In the genomic region with DNA sequence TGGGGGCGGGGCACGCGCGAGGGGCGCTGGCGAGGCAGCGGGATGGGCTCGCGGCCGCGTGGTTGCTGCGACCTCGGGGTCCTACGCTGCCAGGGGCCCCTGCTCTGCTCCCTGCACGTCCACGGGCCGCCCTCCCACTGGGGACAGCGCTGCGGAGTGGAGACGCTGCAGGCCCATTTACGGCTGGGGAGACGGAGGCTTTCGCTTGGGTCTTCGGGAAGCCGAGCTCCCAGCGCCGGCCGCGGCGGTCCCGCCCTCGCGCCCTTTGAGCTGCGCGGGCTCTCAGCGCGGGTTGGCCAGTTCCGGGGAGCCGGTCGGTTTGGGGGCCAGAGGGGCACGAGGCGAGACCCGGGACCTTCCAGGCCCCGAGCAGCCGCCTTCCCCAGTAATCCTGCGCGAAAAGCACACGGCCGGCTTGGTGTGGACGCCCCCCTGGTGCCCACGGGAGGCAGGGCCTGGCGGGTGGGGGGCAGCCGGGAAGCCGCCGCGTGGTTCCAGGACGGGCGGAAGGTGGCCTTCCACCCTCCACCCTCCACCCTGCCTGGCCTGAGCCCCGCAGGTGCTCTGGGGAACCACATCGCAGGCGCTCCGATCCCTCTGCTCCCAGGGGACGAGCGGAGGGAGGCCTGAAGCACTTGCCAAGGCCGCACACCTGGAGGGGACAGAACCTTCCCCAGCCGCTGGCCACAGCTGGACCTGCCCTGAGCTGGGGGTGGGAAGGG, we compare ENCODE assay signal across 8 cellular contexts. TPM values are rescaled to one million over a fixed set of nuclear protein-coding genes. Genes with fewer than 3 reads are reported as not detected.
DNase-seq lines count a peak whose midpoint lies in the region; ATAC-seq lines count a peak whose summit lies in the region.

No MANE protein-coding gene starts in this region.

- DNase-seq in ELR (ENCODE audit: low read depth): peak; percentile 65
- peak in 1 of 2 experiments; percentile 79 for DNase-seq in SJSA1 (ENCODE audit: low read depth in 1 of 2, low spot score in 2 of 2)
- peak in 1 of 9 donors; percentile 19 for DNase-seq in naive thymus-derived CD4-positive, alpha-beta T cell
- DNase-seq in NCI-H2107 (lab: John Stamatoyannopoulos, UW): no peak
- DNase-seq in EL: no peak

- no peaks in the 10 kb centered on the region for H3K27me3 Mint-ChIP-seq in naive thymus-derived CD4-positive, alpha-beta T cell

- intact Hi-C loops in naive thymus-derived CD4-positive, alpha-beta T cell (cut with micrococcal nuclease): loop anchor here (1.0 to 10.0 kb wide), 8 partner anchors 22 to 622 kb away; partner anchors contain the start of genes MORN1 (in 2 of the 2), PANK4 (in 2 of the 2) and RER1 (in 2 of the 2)

- ATAC-seq in GM19351 (IDR thresholded peaks at IDR 0.05; ENCODE audit: unreplicated experiment): peak; percentile 25
- ATAC-seq in HG03342 (IDR thresholded peaks at IDR 0.05; ENCODE audit: unreplicated experiment): peak; percentile 16
- ATAC-seq in naive thymus-derived CD4-positive, alpha-beta T cell: no peak

- CTCF ChIA-PET in naive thymus-derived CD4-positive, alpha-beta T cell (lab: Charles Lee): interaction anchor here (0.5 to 1.8 kb wide), 6 partner anchors 135 to 509 kb away, joined by 3 to 11 read pairs (median 3); partner anchors contain the start of gene TNFRSF14

- H3K9me3 Mint-ChIP-seq in naive thymus-derived CD4-positive, alpha-beta T cell: no peaks in the 10 kb centered on the region

- H3K4me3 ChIP-seq in SJSA1 (peak overlapping the region; percentile 99), endocrine pancreas (ENCODE audit: control insufficient read depth, insufficient read depth, low read length) (no peak overlapping the region)
- peak overlapping the region; percentile 71 for H3K4me3 ChIP-seq in naive thymus-derived CD4-positive, alpha-beta T cell (ENCODE audit: low read length)

- H3K36me3 Mint-ChIP-seq in naive thymus-derived CD4-positive, alpha-beta T cell: peaks cover 0 to 2% (median 0%) of the 10 kb centered on the region in 5 donors

- H3K27ac ChIP-seq in SJSA1: peak overlapping the region; percentile 23; the same call in 1 of the 2 replicates
- H3K27ac ChIP-seq in naive thymus-derived CD4-positive, alpha-beta T cell (ENCODE audit: low read depth, low read length): peak overlapping the region; percentile 95

- H3K9ac ChIP-seq in endocrine pancreas (ENCODE audit: control insufficient read depth, insufficient read depth, low read length): peak overlapping the region; percentile 63

- peaks cover 28% of the 10 kb centered on the region for H3K4me1 ChIP-seq in SJSA1 (replicated peaks)
- H3K4me1 ChIP-seq in endocrine pancreas (ENCODE audit: control insufficient read depth, insufficient read depth, low read length): no peaks in the 10 kb centered on the region
- peaks cover 37 to 45% of the 10 kb centered on the region in 2 donors for H3K4me1 ChIP-seq in naive thymus-derived CD4-positive, alpha-beta T cell (ENCODE audit: control insufficient read depth in 2 of 2, insufficient read depth in 2 of 2, low read length in 2 of 2)

- peak overlapping the region in 8 of 10 donors; percentile 20 to 90 (median 85) for H3K4me3 Mint-ChIP-seq in naive thymus-derived CD4-positive, alpha-beta T cell

- peaks cover 4% of the 10 kb centered on the region; the same call in 1 of the 2 replicates for H3K27me3 ChIP-seq in SJSA1 (replicated peaks)
- H3K27me3 ChIP-seq in endocrine pancreas (ENCODE audit: control insufficient read depth, insufficient read depth, low read length): peaks cover 2% of the 10 kb centered on the region
- no peaks in the 10 kb centered on the region for H3K27me3 ChIP-seq in naive thymus-derived CD4-positive, alpha-beta T cell (ENCODE audit: control insufficient read depth in 2 of 2, insufficient read depth in 2 of 2, low read length in 2 of 2)

- H3K27ac Mint-ChIP-seq in naive thymus-derived CD4-positive, alpha-beta T cell: peak overlapping the region in 3 of 9 donors; percentile 46 to 94 (median 90)

- H3K36me3 ChIP-seq in SJSA1: peaks cover 22% of the 10 kb centered on the region
- no peaks in the 10 kb centered on the region for H3K36me3 ChIP-seq in endocrine pancreas (ENCODE audit: control insufficient read depth, insufficient read depth, low read length)
- peaks cover 0 to 15% (median 0%) of the 10 kb centered on the region in 3 experiments for H3K36me3 ChIP-seq in naive thymus-derived CD4-positive, alpha-beta T cell (ENCODE audit: control insufficient read depth in 2 of 3, insufficient read depth in 3 of 3, low read length in 3 of 3)

- POLR2A ChIA-PET in naive thymus-derived CD4-positive, alpha-beta T cell (lab: Charles Lee): interaction anchor here (1.0 to 4.1 kb wide), 8 partner anchors 21 to 214 kb away, joined by 3 to 32 read pairs (median 6); partner anchors contain the start of genes MORN1, PANK4 and RER1

- H3K4me1 Mint-ChIP-seq in naive thymus-derived CD4-positive, alpha-beta T cell: peaks cover 27 to 45% (median 35%) of the 10 kb centered on the region in 7 donors

- H3K9me3 ChIP-seq in SJSA1 (replicated peaks): peaks cover 3% of the 10 kb centered on the region; the same call in 1 of the 2 replicates
- no peaks in the 10 kb centered on the region for H3K9me3 ChIP-seq in endocrine pancreas (ENCODE audit: control insufficient read depth, low read length)
- no peaks in the 10 kb centered on the region for H3K9me3 ChIP-seq in naive thymus-derived CD4-positive, alpha-beta T cell (ENCODE audit: control insufficient read depth in 2 of 3, low read length in 3 of 3)

RNA-seq across cellular contexts. Expression of gene PEX10, which starts 0.6 kb away (rescaled TPM):
- total RNA-seq in SJSA1 (2014; rRNA removed; shearing (Covaris generic)): 29.3 and 37.3 TPM in 2 replicates
- total RNA-seq in naive thymus-derived CD4-positive, alpha-beta T cell: 10 to 100 TPM in 4 of 5 experiments, 1 to 10 TPM in 1; 8.7 to 14.9 (median 12.3) TPM
- polyA plus RNA-seq in naive thymus-derived CD4-positive, alpha-beta T cell: 10 to 100 TPM in 1 of 2 donors, 1 to 10 TPM in 1; 9.1 to 10.4 TPM

RNA-seq across cellular contexts. Expression of gene RER1, which starts 21.3 kb away (rescaled TPM):
- 90.3 and 269 TPM in 2 replicates for total RNA-seq in SJSA1 (2014; rRNA removed; shearing (Covaris generic))
- total RNA-seq in naive thymus-derived CD4-positive, alpha-beta T cell: 100 to 1,000 TPM in 3 of 5 experiments, 10 to 100 TPM in 2; 71.0 to 150 (median 136) TPM
- polyA plus RNA-seq in naive thymus-derived CD4-positive, alpha-beta T cell: 100 to 1,000 TPM; 110 to 116 TPM

RNA-seq across cellular contexts. Expression of gene MORN1, which starts 21.6 kb away (rescaled TPM):
- total RNA-seq in SJSA1 (2014; rRNA removed; shearing (Covaris generic)): 2.3 and 5.0 TPM in 2 replicates
- 10 to 100 TPM in 3 of 5 experiments, 1 to 10 TPM in 2; 8.5 to 16.4 (median 11.2) TPM for total RNA-seq in naive thymus-derived CD4-positive, alpha-beta T cell
- 1 to 10 TPM; 5.0 to 5.3 TPM for polyA plus RNA-seq in naive thymus-derived CD4-positive, alpha-beta T cell
